In the genomic region with DNA sequence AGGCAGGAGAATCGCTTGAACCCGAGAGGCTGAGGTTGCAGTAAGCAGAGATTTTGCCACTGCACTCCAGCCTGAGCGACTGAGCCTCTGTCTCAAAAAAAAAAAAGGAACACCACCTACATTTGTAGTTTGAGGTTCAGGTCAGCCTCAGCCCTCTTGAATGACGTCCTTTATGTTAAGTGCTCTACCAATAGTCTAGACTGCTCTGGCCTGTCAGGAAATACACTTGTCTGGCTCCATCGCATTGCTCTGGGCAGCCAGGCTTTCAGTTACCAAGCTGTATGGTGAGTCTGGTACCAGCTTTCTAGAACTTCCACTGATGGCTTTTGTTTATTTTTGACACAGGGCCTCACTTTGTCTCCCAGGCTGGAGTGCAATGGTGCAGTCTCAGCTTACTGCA, we compare ENCODE assay signal across 27 cellular contexts. TPM values are rescaled to one million over a fixed set of nuclear protein-coding genes. Genes with fewer than 3 reads are reported as not detected.
"Had no signal": no experiment of that assay in that cellular context is flagged by ENCODE, and none has a peak within 500 bp of the region (broad histone marks: within the 10 kb centered on the region; RNA-seq: fewer than 3 reads in every experiment).

No MANE protein-coding gene starts in this region.

- H3K4me2 ChIP-seq: hepatocyte had no signal

- DNase-seq: dermis blood vessel endothelial cell; dorsolateral prefrontal cortex; effector CD4-positive, alpha-beta T cell; effector memory CD4-positive, alpha-beta T cell; foreskin keratinocyte; heart left ventricle; hypothalamus; immature natural killer cell; islet precursor cell; kidney; kidney glomerular epithelial cell; left colon; left ventricle myocardium superior; mammary epithelial cell; mesendoderm; midbrain had no signal

- ATAC-seq: foreskin keratinocyte, gastroesophageal sphincter, heart left ventricle, left colon, left lobe of liver, left ventricle myocardium superior had no signal

- H3K27me3 ChIP-seq: dorsolateral prefrontal cortex, esophagus muscularis mucosa, foreskin keratinocyte, gastroesophageal sphincter, heart left ventricle, hepatocyte had no signal

- H3K4me3 ChIP-seq: coronary artery, dorsolateral prefrontal cortex, esophagus muscularis mucosa, gastroesophageal sphincter, heart left ventricle, hepatocyte, lung had no signal

- H2AFZ ChIP-seq: hepatocyte had no signal

- H3K27ac ChIP-seq: coronary artery, esophagus muscularis mucosa, foreskin keratinocyte, gastroesophageal sphincter, heart left ventricle, hepatocyte had no signal

- FAIRE-seq: colon, endothelial cell of umbilical vein, frontal cortex, kidney had no signal

- H3K9me3 ChIP-seq: esophagus muscularis mucosa, gastroesophageal sphincter, heart left ventricle had no signal

RNA-seq across cellular contexts. Expression of a gene that starts 19.3 kb away (rescaled TPM):
- total RNA-seq: dermis blood vessel endothelial cell, endothelial cell of umbilical vein, epithelial cell of proximal tubule, foreskin keratinocyte, kidney, left ventricle myocardium superior, mammary epithelial cell had no signal
- polyA plus RNA-seq: endothelial cell of umbilical vein, fibroblast of lung, foreskin keratinocyte, immature natural killer cell had no signal
